ENCODE assay signal across 1 cellular context in genomic region chr5:95780597-95780996, GRCh38.
TF ChIP-seq lines count a peak whose summit lies in the region.

No MANE protein-coding gene starts in this region.

TF ChIP-seq in GM23338, 12 proteins besides CTCF, POLR2A, EP300 and RAD21 (continued from another document):
- no peak for TF ChIP-seq REST (IDR thresholded peaks at IDR 0.05; ENCODE audit: unreplicated experiment)
- no peak for TF ChIP-seq EZH2 (IDR thresholded peaks at IDR 0.05; ENCODE audit: low read depth, unreplicated experiment)
- TF ChIP-seq JUNB (IDR thresholded peaks at IDR 0.05; ENCODE audit: unreplicated experiment) = no peak
- TF ChIP-seq STAT1 (IDR thresholded peaks at IDR 0.05; ENCODE audit: unreplicated experiment) = no peak
